20 cellular contexts compared by ENCODE assay signal in the genomic region with DNA sequence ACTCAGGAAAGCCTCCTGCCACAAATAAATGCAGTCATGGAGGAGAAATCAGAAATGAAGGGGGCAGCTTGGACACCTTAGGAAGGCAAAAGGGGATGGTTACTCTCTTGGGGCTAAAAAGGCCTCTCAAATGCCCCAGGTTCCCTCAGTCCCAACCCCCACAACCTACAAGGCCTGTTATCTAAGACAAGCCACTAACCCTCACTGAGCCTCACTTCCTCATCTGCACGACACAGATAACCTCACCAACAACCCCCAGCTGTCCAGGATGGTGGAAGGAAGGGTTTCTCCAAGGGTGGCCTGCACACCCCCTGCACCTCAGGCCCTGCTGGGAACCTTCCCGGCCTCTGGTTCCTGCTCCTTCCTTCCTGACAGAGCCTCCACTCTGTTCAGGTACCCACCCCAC. TPM values are rescaled to one million over a fixed set of nuclear protein-coding genes. Genes with fewer than 3 reads are reported as not detected.
DNase-seq lines count a peak whose midpoint lies in the region; ATAC-seq, FAIRE-seq and TF ChIP-seq lines count a peak whose summit lies in the region.
"Had no signal": no experiment of that assay in that cellular context is flagged by ENCODE, and none has a peak within 500 bp of the region (broad histone marks: within the 10 kb centered on the region; RNA-seq: fewer than 3 reads in every experiment).

No MANE protein-coding gene starts in this region.

- no peak overlapping the region for H3K4me2 ChIP-seq in Karpas-422 (ENCODE audit: low read depth, low read length, poor library complexity, severe bottlenecking)
- H3K4me2 ChIP-seq: neural progenitor cell had no signal

- FAIRE-seq in D721Med (lab: Jason Lieb, UNC): no peak

- H3K36me3 ChIP-seq in cardiac muscle cell: no peaks in the 10 kb centered on the region
- no peaks in the 10 kb centered on the region for H3K36me3 ChIP-seq in gastroesophageal sphincter
- no peaks in the 10 kb centered on the region for H3K36me3 ChIP-seq in tibial artery
- no peaks in the 10 kb centered on the region for H3K36me3 ChIP-seq in Karpas-422 (ENCODE audit: insufficient read depth, low read length)
- H3K36me3 ChIP-seq: neural progenitor cell, SJSA1, upper lobe of left lung had no signal

- H3K9me2 ChIP-seq in Karpas-422 (replicated peaks; ENCODE audit: insufficient read depth, low read length): no peaks in the 10 kb centered on the region

- H3K4me3 ChIP-seq in cardiac muscle cell (no peak overlapping the region), gastroesophageal sphincter (no peak overlapping the region), tibial artery (no peak overlapping the region), Karpas-422 (ENCODE audit: low read length) (no peak overlapping the region)
- H3K4me3 ChIP-seq: neural progenitor cell, SJSA1, skin epidermis, upper lobe of left lung had no signal

- ATAC-seq in left cardiac atrium (no peak), gastroesophageal sphincter (no peak)

- peaks cover 34% of the 10 kb centered on the region for H3K4me1 ChIP-seq in cardiac muscle cell (ENCODE audit: low read depth)
- peaks cover 27 to 100% (median 31%) of the 10 kb centered on the region in 3 donors for H3K4me1 ChIP-seq in gastroesophageal sphincter
- peaks cover 0 to 99% (median 82%) of the 10 kb centered on the region in 4 donors for H3K4me1 ChIP-seq in tibial artery
- H3K4me1 ChIP-seq in Karpas-422 (ENCODE audit: low read length): no peaks in the 10 kb centered on the region
- H3K4me1 ChIP-seq: neural progenitor cell, SJSA1 had no signal

- no peaks in the 10 kb centered on the region for H3K79me2 ChIP-seq in Karpas-422 (ENCODE audit: low read length)

- peak overlapping the region; percentile 6 for H3K27ac ChIP-seq in cardiac muscle cell
- H3K27ac ChIP-seq in gastroesophageal sphincter: peak overlapping the region; percentile 84 to 100 (median 96)
- peak overlapping the region; percentile 88 to 89 for H3K27ac ChIP-seq in tibial artery
- H3K27ac ChIP-seq in Karpas-422 (ENCODE audit: low read length): no peak overlapping the region
- H3K27ac ChIP-seq: neural progenitor cell, SJSA1, skin epidermis, upper lobe of left lung had no signal

- no peak for DNase-seq in cardiac muscle cell (ENCODE audit: low read depth in 1 of 2, low spot score in 1 of 2)
- DNase-seq in left cardiac atrium: no peak
- DNase-seq in OCI-M2 (lab: John Stamatoyannopoulos, UW; ENCODE audit: unreplicated experiment): peak; percentile 55
- DNase-seq in tibial artery: no peak
- no peak for DNase-seq in GM19240 (ENCODE audit: insufficient read length, low spot score)
- no peak for DNase-seq in D721Med (ENCODE audit: insufficient read length, low spot score)
- DNase-seq in Karpas-422: no peak
- DNase-seq: 8988T; activated CD4-positive, CD25-positive, alpha-beta regulatory T cell; activated T-cell treated with anti-CD3 and anti-CD28 coated beads, Interleukin-2, amount 50 U/mL, for 24 hours; amygdala; Caco-2; effector CD8-positive, alpha-beta T cell; NCI-H1092 treated with DMSO at 0.1 percent for 48 hours; NCI-H524 treated with DMSO at 0.1 percent for 48 hours had no signal

- no peaks in the 10 kb centered on the region for H3K9me3 ChIP-seq in cardiac muscle cell (ENCODE audit: low read depth)
- H3K9me3 ChIP-seq in gastroesophageal sphincter: no peaks in the 10 kb centered on the region
- no peaks in the 10 kb centered on the region for H3K9me3 ChIP-seq in tibial artery
- H3K9me3 ChIP-seq in Karpas-422 (ENCODE audit: low read length): no peaks in the 10 kb centered on the region
- H3K9me3 ChIP-seq: Caco-2, SJSA1, upper lobe of left lung had no signal

- TF ChIP-seq CTCF in cardiac muscle cell (IDR thresholded peaks at IDR 0.05; ENCODE audit: low read depth, low read length): no peak
- TF ChIP-seq CTCF in gastroesophageal sphincter (IDR thresholded peaks at IDR 0.05): no peak
- no peak for TF ChIP-seq CTCF in tibial artery (IDR thresholded peaks at IDR 0.05)
- no peak for TF ChIP-seq CTCF in D721Med (IDR thresholded peaks at IDR 0.05; ENCODE audit: insufficient read depth, missing control alignments)

- H3K27me3 ChIP-seq in cardiac muscle cell (no peaks in the 10 kb centered on the region), gastroesophageal sphincter (no peaks in the 10 kb centered on the region), tibial artery (no peaks in the 10 kb centered on the region), Karpas-422 (ENCODE audit: low read length) (no peaks in the 10 kb centered on the region)
- H3K27me3 ChIP-seq: neural progenitor cell, SJSA1, upper lobe of left lung had no signal

- H3K9ac ChIP-seq in Karpas-422 (ENCODE audit: low read length): no peak overlapping the region
- H3K9ac ChIP-seq: neural progenitor cell had no signal

- 60% methylated on average over 2 of the region's 2 CpGs; no CpG with 5 or more reads in 1 of the 2 donors for WGBS in gastroesophageal sphincter (ENCODE audit: low coverage in 1 of 2), 2 donors

- H4K20me1 ChIP-seq in Karpas-422 (ENCODE audit: insufficient read depth, low read depth, low read length): no peaks in the 10 kb centered on the region

- no peak overlapping the region for H2AFZ ChIP-seq in Karpas-422 (ENCODE audit: low read length)
- H2AFZ ChIP-seq: neural progenitor cell had no signal

- TF ChIP-seq EP300 in gastroesophageal sphincter (IDR thresholded peaks at IDR 0.05): no peak

- intact Hi-C loops in left cardiac atrium (cut with DNase I) (no loop called here), tibial artery (cut with DNase I; ENCODE audit: low total_unique reads) (no loop called here)

- no peak for TF ChIP-seq POLR2A in gastroesophageal sphincter (IDR thresholded peaks at IDR 0.05)

RNA-seq across cellular contexts. Expression of a gene that starts 29.2 kb away (rescaled TPM):
- total RNA-seq in cardiac muscle cell (14.9 and 20.6 TPM in 2 replicates), left cardiac atrium (100 to 1,000 TPM; 465 to 617 TPM), gastroesophageal sphincter (1,000 to 10,000 TPM; 1,866 to 2,220 (median 1,948) TPM)
- polyA plus RNA-seq in cardiac muscle cell: 11.0 and 12.8 TPM in 2 replicates
- total RNA-seq in Karpas-422 (2014; rRNA removed; shearing (Covaris generic); ENCODE audit: low replicate concordance): 0.15 and 0.61 TPM in 2 replicates

Comparison
In these comparisons a context has a peak if more than half of its experiments do, and no peak if none do; other contexts are left out.
1. RNA of a gene that starts 29.2 kb away (total RNA-seq): 1,866 to 2,220 TPM in gastroesophageal sphincter and 465 to 617 TPM in left cardiac atrium; 14.9 to 20.6 TPM in cardiac muscle cell and 0.15 to 0.61 TPM in Karpas-422; every median in the first group is over 10 times any median in the second.